1 cellular context compared by ENCODE assay signal in the genomic region with DNA sequence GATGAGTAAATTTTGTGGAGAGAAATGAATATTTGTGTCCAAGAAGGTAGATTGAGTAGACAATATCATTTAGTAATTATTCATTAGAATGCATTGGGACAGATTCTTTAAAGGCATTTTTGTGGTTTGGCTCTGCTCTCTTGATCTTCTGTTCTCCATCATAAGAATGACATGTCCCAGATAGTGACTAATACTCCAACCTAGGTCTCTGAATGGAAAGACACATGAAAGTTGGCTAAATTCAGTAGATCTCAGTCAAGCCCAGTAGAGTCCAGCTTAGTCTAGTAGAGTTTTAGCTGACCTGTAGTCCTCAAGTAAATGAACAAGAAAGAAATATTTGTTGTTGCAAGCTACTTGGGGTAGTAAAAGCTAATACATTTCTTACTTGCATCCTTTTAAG.
TF ChIP-seq lines count a peak whose summit lies in the region.

No MANE protein-coding gene starts in this region.

TF ChIP-seq in SK-N-SH, 30 proteins besides CTCF, POLR2A, EP300 and RAD21 (continued from another document):
- no peak for TF ChIP-seq RXRA (IDR thresholded peaks at IDR 0.05; ENCODE audit: borderline replicate concordance, low read depth)
- TF ChIP-seq CHD2 (IDR thresholded peaks at IDR 0.05; ENCODE audit: low read length, partially characterized antibody) = no peak
- TF ChIP-seq TCF12 (IDR thresholded peaks at IDR 0.05) = peak; percentile 91
- TF ChIP-seq GATA2 (CRISPR knock-in tag; IDR thresholded peaks at IDR 0.05) = no peak
- TF ChIP-seq YY1 (IDR thresholded peaks at IDR 0.05; ENCODE audit: low read depth) = no peak
- no peak for TF ChIP-seq EZH2phosphoT487 (IDR thresholded peaks at IDR 0.05; ENCODE audit: borderline replicate concordance, low read depth)
- TF ChIP-seq, protein P1, sequence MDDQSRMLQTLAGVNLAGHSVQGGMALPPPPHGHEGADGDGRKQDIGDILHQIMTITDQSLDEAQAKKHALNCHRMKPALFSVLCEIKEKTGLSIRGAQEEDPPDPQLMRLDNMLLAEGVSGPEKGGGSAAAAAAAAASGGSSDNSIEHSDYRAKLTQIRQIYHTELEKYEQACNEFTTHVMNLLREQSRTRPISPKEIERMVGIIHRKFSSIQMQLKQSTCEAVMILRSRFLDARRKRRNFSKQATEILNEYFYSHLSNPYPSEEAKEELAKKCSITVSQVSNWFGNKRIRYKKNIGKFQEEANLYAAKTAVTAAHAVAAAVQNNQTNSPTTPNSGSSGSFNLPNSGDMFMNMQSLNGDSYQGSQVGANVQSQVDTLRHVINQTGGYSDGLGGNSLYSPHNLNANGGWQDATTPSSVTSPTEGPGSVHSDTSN (IDR thresholded peaks at IDR 0.05) = peak; percentile 93
- no peak for TF ChIP-seq NRF1 (IDR thresholded peaks at IDR 0.05; ENCODE audit: low read depth, low read length)
- TF ChIP-seq RFX5 (IDR thresholded peaks at IDR 0.05; ENCODE audit: low read length) = no peak
